In genomic region chr11:14317659-14318325, GRCh38 we compare ENCODE assay signal across 24 cellular contexts. TPM values are rescaled to one million over a fixed set of nuclear protein-coding genes. Genes with fewer than 3 reads are reported as not detected.
DNase-seq lines count a peak whose midpoint lies in the region; ATAC-seq, FAIRE-seq and TF ChIP-seq lines count a peak whose summit lies in the region.
"Had no signal": no experiment of that assay in that cellular context is flagged by ENCODE, and none has a peak within 500 bp of the region (broad histone marks: within the 10 kb centered on the region; RNA-seq: fewer than 3 reads in every experiment).

No MANE protein-coding gene starts in this region.

- TF ChIP-seq EP300 in stomach (IDR thresholded peaks at IDR 0.05): no peak

- no peak overlapping the region for H3K56ac ChIP-seq in IMR-90 (ENCODE audit: extremely low read depth, insufficient read depth, low read length)

- H3K79me1 ChIP-seq in IMR-90 (ENCODE audit: low read depth in 1 of 2, low read length in 2 of 2): peaks cover 17 to 71% of the 10 kb centered on the region in 2 experiments; a peak in 3 of 4 replicates

- dilution Hi-C loops in IMR-90 (cut with HindIII; ENCODE audit: low sequenced_read_pairs, unreplicated experiment): loop anchor here (25.0 kb wide), 1 partner anchor 145 kb away; no protein-coding TSS in a partner anchor
- dilution Hi-C loops in keratinocyte (cut with MboI; ENCODE audit: extremely low pct_ligation_motif_present, low sequenced_read_pairs): no loop called here

- no peak overlapping the region for H4K8ac ChIP-seq in IMR-90 (ENCODE audit: low read depth in 2 of 2, low read length in 2 of 2)

- WGBS in IMR-90 (ENCODE audit: extremely low coverage in 2 of 2, insufficient read length in 1 of 2), 2 experiments: no CpG with 5 or more reads among the region's 7 CpGs
- WGBS in stomach, 5 donors: 80 to 85% (median 83%) methylated on average over 7 of the region's 7 CpGs

- H4K91ac ChIP-seq in IMR-90 (ENCODE audit: insufficient read depth, low read depth, low read length): no peak overlapping the region

- no peak overlapping the region for H3K14ac ChIP-seq in IMR-90 (replicated peaks; ENCODE audit: low read depth, low read length)

- in situ Hi-C loops in IMR-90 (cut with MboI; ENCODE audit: low sequenced_read_pairs): no loop called here

- intact Hi-C loops in IMR-90 (cut with micrococcal nuclease) (no loop called here), stomach (cut with DNase I; ENCODE audit: low total_unique reads) (no loop called here)

- H3K23ac ChIP-seq in IMR-90 (ENCODE audit: low read depth, low read length): no peak overlapping the region

- H3K27me3 ChIP-seq in IMR-90 (ENCODE audit: control insufficient read depth, insufficient read depth, low read length): no peaks in the 10 kb centered on the region
- no peaks in the 10 kb centered on the region for H3K27me3 ChIP-seq in SU-DHL-6 (ENCODE audit: low read length)
- no peaks in the 10 kb centered on the region for H3K27me3 ChIP-seq in keratinocyte (ENCODE audit: control insufficient read depth, extremely low read depth, insufficient read depth, low read length)
- no peaks in the 10 kb centered on the region for H3K27me3 ChIP-seq in stomach
- H3K27me3 ChIP-seq: right atrium auricular region had no signal

- POLR2A ChIA-PET in IMR-90 (lab: Charles Lee; ENCODE audit: unreplicated experiment): no interaction called here

- H3K79me2 ChIP-seq in SU-DHL-6 (ENCODE audit: insufficient read depth, low read length): peaks cover 100% of the 10 kb centered on the region
- H3K79me2 ChIP-seq in keratinocyte (ENCODE audit: control insufficient read depth, insufficient read depth, low read length): peaks cover 93% of the 10 kb centered on the region

- no peak overlapping the region for H3K9ac ChIP-seq in IMR-90 (ENCODE audit: low read depth, low read length)
- peak overlapping the region; percentile 46 for H3K9ac ChIP-seq in SU-DHL-6 (ENCODE audit: low read length)
- no peak overlapping the region for H3K9ac ChIP-seq in keratinocyte (ENCODE audit: control insufficient read depth, extremely low read depth, insufficient read depth, low read length)
- H3K9ac ChIP-seq: parathyroid adenoma had no signal

- H3K36me3 Mint-ChIP-seq in nephron progenitor cell (ENCODE audit: low read depth): peaks cover 12% of the 10 kb centered on the region
- H3K36me3 Mint-ChIP-seq: mesothelial cell of epicardium; naive thymus-derived CD8-positive, alpha-beta T cell had no signal

- DNase-seq in IMR-90 (no peak), keratinocyte (ENCODE audit: low read depth, low spot score) (no peak), nephron progenitor cell (no peak), DMS114 treated with DMSO at 0.1 percent for 48 hours (lab: John Stamatoyannopoulos, UW; ENCODE audit: unreplicated experiment) (no peak), stomach (no peak)
- DNase-seq: activated naive CD4-positive, alpha-beta T cell treated with anti-CD3 and anti-CD28 coated beads, Interleukin-2, amount 50 U/mL, for 16 hours; anterior cingulate cortex; caudate nucleus; glutamatergic neuron; KBM-7; naive thymus-derived CD8-positive, alpha-beta T cell; NCI-H1436; stimulated activated CD4-positive, alpha-beta T cell treated with anti-CD3 and anti-CD28 coated beads, Interleukin-12 subunit alpha, Interleukin-12 subunit beta, amount 100 ng/mL, for 4 hours; stimulated activated CD4-positive, alpha-beta T cell treated with anti-CD3 and anti-CD28 coated beads, Interleukin-4, amount 100 ng/mL, for 4 hours; stimulated activated naive CD8-positive, alpha-beta T cell treated with anti-CD3 and anti-CD28 coated beads, Interleukin-15, Interleukin-2, amounts not matched to agents 100 U/mL and 50 U/mL, for 24 hours; T-helper 17 cell had no signal

- H2BK5ac ChIP-seq in IMR-90 (ENCODE audit: low read depth, low read length, poor library complexity, severe bottlenecking): no peak overlapping the region

- no peak overlapping the region for H3K27ac ChIP-seq in IMR-90 (ENCODE audit: insufficient read depth, low read length)
- peak overlapping the region; percentile 95 for H3K27ac ChIP-seq in SU-DHL-6 (ENCODE audit: low read depth, low read length)
- H3K27ac ChIP-seq in keratinocyte (ENCODE audit: control insufficient read depth, insufficient read depth, low read length): peak overlapping the region; percentile 42
- no peak overlapping the region for H3K27ac ChIP-seq in stomach
- H3K27ac ChIP-seq: C4-2B, parathyroid adenoma, right atrium auricular region had no signal

- no peak for FAIRE-seq in keratinocyte (lab: Jason Lieb, UNC)
- FAIRE-seq: RCC 7860 had no signal

- peak overlapping the region; percentile 84 for H2AK5ac ChIP-seq in IMR-90 (ENCODE audit: low read depth, low read length)

- H2AK9ac ChIP-seq in IMR-90 (replicated peaks; ENCODE audit: low read depth, low read length, poor library complexity): no peak overlapping the region

- H4K20me1 ChIP-seq in IMR-90 (ENCODE audit: insufficient read depth, low read length) (peaks cover 70% of the 10 kb centered on the region), SU-DHL-6 (ENCODE audit: low read depth, low read length) (no peaks in the 10 kb centered on the region), keratinocyte (ENCODE audit: control insufficient read depth, extremely low read depth, insufficient read depth, low read length) (peaks cover 12% of the 10 kb centered on the region)

- H3K4me1 ChIP-seq in IMR-90 (ENCODE audit: control insufficient read depth, insufficient read depth, low read length): peaks cover 17% of the 10 kb centered on the region
- H3K4me1 ChIP-seq in keratinocyte (ENCODE audit: control insufficient read depth, extremely low read depth, insufficient read depth, low read length): peaks cover 21% of the 10 kb centered on the region
- peaks cover 13 to 51% (median 32%) of the 10 kb centered on the region in 4 donors for H3K4me1 ChIP-seq in stomach
- H3K4me1 ChIP-seq: parathyroid adenoma had no signal

- no peaks in the 10 kb centered on the region for H3K27me3 Mint-ChIP-seq in nephron progenitor cell (ENCODE audit: low read depth, poor library complexity)
- H3K27me3 Mint-ChIP-seq: naive thymus-derived CD8-positive, alpha-beta T cell; T-helper 17 cell had no signal

- peak overlapping the region; percentile 77 for H3K27ac Mint-ChIP-seq in nephron progenitor cell
- H3K27ac Mint-ChIP-seq: activated T-helper 1 cell treated with anti-CD3 and anti-CD28 coated beads, Interleukin-12 subunit alpha, Interleukin-12 subunit beta, Interleukin-2, Interleukin-4 antibody, amounts not matched to agents 30 ng/mL and 10 ng/mL and 1 ng/mL, durations not matched to agents 14 hours and 24 hours and 36 hours; mesothelial cell of epicardium; T-helper 17 cell had no signal

- CTCF ChIA-PET in IMR-90 (lab: Yijun Ruan, JAX): no interaction called here

- no peak overlapping the region for H3K18ac ChIP-seq in IMR-90 (ENCODE audit: low read depth, low read length)

- no TSS peak for BruUV-seq in IMR-90 (replicated peaks; lab: Mats Ljungman, UMichigan)

- H2BK120ac ChIP-seq in IMR-90 (ENCODE audit: low read depth, low read length): peak overlapping the region; percentile 7; the same call in 1 of the 2 replicates

- H3K9me3 Mint-ChIP-seq in nephron progenitor cell: no peaks in the 10 kb centered on the region
- H3K9me3 Mint-ChIP-seq: activated T-helper 1 cell treated with anti-CD3 and anti-CD28 coated beads, Interleukin-12 subunit alpha, Interleukin-12 subunit beta, Interleukin-2, Interleukin-4 antibody, amounts not matched to agents 30 ng/mL and 10 ng/mL and 1 ng/mL, durations not matched to agents 14 hours and 24 hours and 36 hours; naive thymus-derived CD8-positive, alpha-beta T cell had no signal

- H3K4me2 ChIP-seq in IMR-90 (ENCODE audit: low read depth, low read length) (no peak overlapping the region), SU-DHL-6 (ENCODE audit: low read depth, low read length, poor library complexity, severe bottlenecking) (peak overlapping the region; percentile 96), keratinocyte (ENCODE audit: control insufficient read depth, extremely low read depth, insufficient read depth, low read depth, low read length) (peak overlapping the region; percentile 19)

- peaks cover 95% of the 10 kb centered on the region for H3F3A ChIP-seq in SU-DHL-6 (ENCODE audit: insufficient read depth)

- no peaks in the 10 kb centered on the region for H3K9me3 ChIP-seq in IMR-90 (ENCODE audit: control insufficient read depth, insufficient read depth, low read length)
- no peaks in the 10 kb centered on the region for H3K9me3 ChIP-seq in SU-DHL-6 (ENCODE audit: insufficient read depth, low read length)
- no peaks in the 10 kb centered on the region for H3K9me3 ChIP-seq in keratinocyte (ENCODE audit: control insufficient read depth, low read depth, low read length)
- no peaks in the 10 kb centered on the region for H3K9me3 ChIP-seq in stomach
- H3K9me3 ChIP-seq: right atrium auricular region had no signal

- no peak for TF ChIP-seq POLR2A in IMR-90 (IDR thresholded peaks at IDR 0.05; ENCODE audit: low read depth, low read length)
- TF ChIP-seq POLR2A in stomach (IDR thresholded peaks at IDR 0.05): no peak

- no peak for TF ChIP-seq RAD21 in IMR-90 (IDR thresholded peaks at IDR 0.05; ENCODE audit: low read length)

- H4K5ac ChIP-seq in IMR-90 (ENCODE audit: low read depth, low read length): no peak overlapping the region

- H2BK15ac ChIP-seq in IMR-90 (ENCODE audit: low read depth, low read length): no peak overlapping the region; the same call in 2 of the 3 replicates

- H3K4me3 Mint-ChIP-seq in nephron progenitor cell: no peak overlapping the region
- H3K4me3 Mint-ChIP-seq: activated T-helper 1 cell treated with anti-CD3 and anti-CD28 coated beads, Interleukin-12 subunit alpha, Interleukin-12 subunit beta, Interleukin-2, Interleukin-4 antibody, amounts not matched to agents 30 ng/mL and 10 ng/mL and 1 ng/mL, durations not matched to agents 14 hours and 24 hours and 36 hours; mesothelial cell of epicardium; T-helper 17 cell had no signal

- H2AFZ ChIP-seq in IMR-90 (replicated peaks; ENCODE audit: low read length, poor library complexity) (no peak overlapping the region), SU-DHL-6 (ENCODE audit: low read depth, low read length, severe bottlenecking) (no peak overlapping the region), keratinocyte (ENCODE audit: control insufficient read depth, low read length) (no peak overlapping the region)
- H2AFZ ChIP-seq: parathyroid adenoma had no signal

- no peak overlapping the region for H2BK20ac ChIP-seq in IMR-90 (ENCODE audit: low read depth, low read length)

- peaks cover 5% of the 10 kb centered on the region for H3K4me1 Mint-ChIP-seq in nephron progenitor cell

- TF ChIP-seq CTCF in IMR-90 (conservative IDR thresholded peaks at IDR 0.05; ENCODE audit: low read depth, low read length) (no peak), SU-DHL-6 (IDR thresholded peaks at IDR 0.05; ENCODE audit: insufficient read depth, low read length, poor library complexity, severe bottlenecking) (no peak), keratinocyte (optimal IDR thresholded peaks at IDR 0.05 in 1 of 3, IDR thresholded peaks at IDR 0.05 in 1 of 3, conservative IDR thresholded peaks at IDR 0.05 in 1 of 3; ENCODE audit: extremely low read depth in 1 of 3, insufficient read depth in 2 of 3, low read length in 3 of 3) (no peak), nephron progenitor cell (IDR thresholded peaks at IDR 0.05) (no peak), stomach (IDR thresholded peaks at IDR 0.05) (no peak)

- H3K4me3 ChIP-seq in IMR-90 (ENCODE audit: insufficient read depth, low read depth, low read length) (no peak overlapping the region), SU-DHL-6 (ENCODE audit: insufficient read depth, low read length, poor library complexity, severe bottlenecking) (no peak overlapping the region), keratinocyte (ENCODE audit: control insufficient read depth in 2 of 3, extremely low read depth in 1 of 3, insufficient read depth in 2 of 3, low read depth in 1 of 3, low read length in 3 of 3) (no peak overlapping the region), stomach (no peak overlapping the region)
- H3K4me3 ChIP-seq: right atrium auricular region had no signal

- ATAC-seq in IMR-90 (ENCODE audit: low read depth) (no peak), HG03378 (IDR thresholded peaks at IDR 0.05; ENCODE audit: unreplicated experiment) (no peak)
- ATAC-seq: naive thymus-derived CD8-positive, alpha-beta T cell; stimulated activated naive CD8-positive, alpha-beta T cell treated with anti-CD3 and anti-CD28 coated beads, Interleukin-15, Interleukin-2, amounts not matched to agents 100 U/mL and 50 U/mL, for 24 hours; T-helper 17 cell had no signal

- H3K9me2 ChIP-seq in SU-DHL-6 (replicated peaks; ENCODE audit: insufficient read depth, low read length): no peaks in the 10 kb centered on the region

- 0 out of 2 replicates have a peak overlapping the region, but pooled peaks have one; percentile 22 for H3K4ac ChIP-seq in IMR-90 (ENCODE audit: low read depth, low read length)

- peaks cover 21% of the 10 kb centered on the region for H3K9me1 ChIP-seq in IMR-90 (ENCODE audit: insufficient read depth, low read length)
- H3K9me1 ChIP-seq in keratinocyte (ENCODE audit: control insufficient read depth, extremely low read depth, insufficient read depth, low read length): no peaks in the 10 kb centered on the region

- no peaks in the 10 kb centered on the region for H3K36me3 ChIP-seq in IMR-90 (ENCODE audit: control insufficient read depth, insufficient read depth, low read length)
- peaks cover 4% of the 10 kb centered on the region; the same call in 1 of the 2 replicates for H3K36me3 ChIP-seq in SU-DHL-6 (ENCODE audit: low read length)
- H3K36me3 ChIP-seq in keratinocyte (ENCODE audit: control insufficient read depth in 2 of 2, extremely low read depth in 1 of 2, insufficient read depth in 2 of 2, low read length in 2 of 2): no peaks in the 10 kb centered on the region
- H3K36me3 ChIP-seq in stomach: no peaks in the 10 kb centered on the region
- H3K36me3 ChIP-seq: right atrium auricular region had no signal

RNA-seq across cellular contexts. Expression of gene RRAS2, which starts 41.2 kb away (rescaled TPM):
- total RNA-seq in IMR-90 (2012; rRNA removed) (106 and 155 TPM in 2 replicates), stomach (10 to 100 TPM in 3 of 5 donors, 1 to 10 TPM in 2; 1.2 to 65.0 (median 30.4) TPM)
- polyA plus RNA-seq in IMR-90 (2012; rRNA removed) (64.8 and 85.5 TPM in 2 replicates), keratinocyte (52.2 to 99.3 TPM (median 54.4 TPM) in 3 replicates), stomach (10 to 100 TPM; 13.8 to 20.7 (median 18.0) TPM)
- polyA plus RNA-seq in IMR-90 (2012; cell fraction: cytosol; rRNA removed): 13.2 and 50.0 TPM in 2 replicates
- polyA plus RNA-seq in IMR-90 (2012; cell fraction: nucleus; rRNA removed; ENCODE audit: low replicate concordance): 20.2 and 33.9 TPM in 2 replicates
- polyA plus RNA-seq in keratinocyte (2011; ENCODE audit: low read depth): 167 TPM
- 55.6 and 125 TPM in 2 replicates for polyA plus RNA-seq in keratinocyte (2011; cell fraction: cytosol; rRNA removed)
- 34.4 and 46.8 TPM in 2 replicates for polyA plus RNA-seq in keratinocyte (2011; cell fraction: nucleus; rRNA removed)
- 54.5 and 85.9 TPM in 2 replicates for polyA plus RNA-seq in keratinocyte (2012; ENCODE audit: low replicate concordance)
- polyA minus RNA-seq in keratinocyte: 5.9 to 58.9 TPM (median 22.4 TPM) in 3 replicates
- polyA minus RNA-seq in keratinocyte (2011; cell fraction: cytosol; rRNA and poly(A)+ RNA removed): 77.7 TPM
- 27.5 and 43.4 TPM in 2 replicates for polyA minus RNA-seq in keratinocyte (2011; cell fraction: nucleus; rRNA and poly(A)+ RNA removed)

Comparison
In these comparisons a context has a peak if more than half of its experiments do, and no peak if none do; other contexts are left out.
1. H3K27ac ChIP-seq: peak in SU-DHL-6 (single experiment) and keratinocyte (single experiment); none in IMR-90 (single experiment) and stomach (0 of 5).